21 cellular contexts compared by ENCODE assay signal in the genomic region with DNA sequence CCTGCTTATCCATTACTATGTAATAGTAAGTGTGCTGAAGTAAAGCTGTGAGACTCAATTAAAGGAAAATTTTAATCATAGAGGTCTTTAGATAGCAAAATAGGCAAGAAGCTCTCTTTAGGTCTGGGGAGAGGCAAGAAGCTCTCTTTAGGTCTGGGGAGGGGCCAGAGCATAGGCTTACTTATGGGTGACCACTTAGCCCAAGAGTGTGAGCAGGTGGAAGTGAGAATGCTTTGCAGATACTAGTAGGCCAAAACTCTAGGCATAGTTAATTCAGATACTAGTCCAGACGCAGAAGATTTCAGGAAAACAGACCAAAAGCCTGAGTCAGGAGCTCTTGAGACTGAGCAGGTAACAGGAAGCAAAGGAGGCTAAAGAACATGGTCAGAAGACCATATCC. TPM values are rescaled to one million over a fixed set of nuclear protein-coding genes. Genes with fewer than 3 reads are reported as not detected.
DNase-seq lines count a peak whose midpoint lies in the region; ATAC-seq and TF ChIP-seq lines count a peak whose summit lies in the region.
"Had no signal": no experiment of that assay in that cellular context is flagged by ENCODE, and none has a peak within 500 bp of the region (broad histone marks: within the 10 kb centered on the region; RNA-seq: fewer than 3 reads in every experiment).

No MANE protein-coding gene starts in this region.

- no peak for ATAC-seq in activated naive CD8-positive, alpha-beta T cell treated with anti-CD3 and anti-CD28 coated beads, Interleukin-2, amount 50 U/mL, for 24 hours
- ATAC-seq in activated CD8-positive, alpha-beta T cell treated with anti-CD3 and anti-CD28 coated beads for 36 hours, result peak; percentile 21
- ATAC-seq: SK-N-SH treated with all-trans-retinoic acid at 6 μM for 48 hours had no signal

- H3K27ac Mint-ChIP-seq in activated naive CD8-positive, alpha-beta T cell, result peak overlapping the region; percentile 25
- H3K27ac Mint-ChIP-seq in activated naive CD8-positive, alpha-beta T cell treated with anti-CD3 and anti-CD28 coated beads, Interleukin-2, amount 50 U/mL, for 24 hours, result no peak overlapping the region
- H3K27ac Mint-ChIP-seq in activated CD8-positive, alpha-beta T cell treated with anti-CD3 and anti-CD28 coated beads for 36 hours, result peak overlapping the region; percentile 70
- H3K27ac Mint-ChIP-seq in mesothelial cell of epicardium, result peak overlapping the region; percentile 3
- H3K27ac Mint-ChIP-seq: B cell had no signal

- intact Hi-C loops in activated CD8-positive, alpha-beta T cell treated with anti-CD3 and anti-CD28 coated beads for 36 hours (cut with micrococcal nuclease), result no loop called here

- TF ChIP-seq CTCF in activated CD8-positive, alpha-beta T cell treated with anti-CD3 and anti-CD28 coated beads for 36 hours (IDR thresholded peaks at IDR 0.05), result no peak
- TF ChIP-seq CTCF in mesothelial cell of epicardium (IDR thresholded peaks at IDR 0.05; ENCODE audit: unreplicated experiment), result no peak

- peaks cover 47% of the 10 kb centered on the region for H3K4me1 Mint-ChIP-seq in activated naive CD8-positive, alpha-beta T cell (ENCODE audit: low read depth)
- H3K4me1 Mint-ChIP-seq in activated naive CD8-positive, alpha-beta T cell treated with anti-CD3 and anti-CD28 coated beads, Interleukin-2, amount 50 U/mL, for 24 hours, result peaks cover 43% of the 10 kb centered on the region
- peaks cover 45% of the 10 kb centered on the region for H3K4me1 Mint-ChIP-seq in activated CD8-positive, alpha-beta T cell treated with anti-CD3 and anti-CD28 coated beads for 36 hours (ENCODE audit: low read depth)
- peaks cover 1% of the 10 kb centered on the region for H3K4me1 Mint-ChIP-seq in mesothelial cell of epicardium

- CTCF ChIA-PET in activated CD8-positive, alpha-beta T cell treated with anti-CD3 and anti-CD28 coated beads for 36 hours (lab: Charles Lee), result interaction anchor here (1.3 kb wide), 1 partner anchor 13 kb away, joined by 3 read pairs; no protein-coding TSS in a partner anchor

- no peaks in the 10 kb centered on the region for H3K36me3 Mint-ChIP-seq in activated naive CD8-positive, alpha-beta T cell
- H3K36me3 Mint-ChIP-seq in activated naive CD8-positive, alpha-beta T cell treated with anti-CD3 and anti-CD28 coated beads, Interleukin-2, amount 50 U/mL, for 24 hours (ENCODE audit: low read depth), result peaks cover 3% of the 10 kb centered on the region
- H3K36me3 Mint-ChIP-seq in activated CD8-positive, alpha-beta T cell treated with anti-CD3 and anti-CD28 coated beads for 36 hours (ENCODE audit: low read depth), result peaks cover 3% of the 10 kb centered on the region
- peaks cover 2% of the 10 kb centered on the region for H3K36me3 Mint-ChIP-seq in mesothelial cell of epicardium

- no peak for DNase-seq in activated naive CD8-positive, alpha-beta T cell treated with anti-CD3 and anti-CD28 coated beads, Interleukin-2, amount 50 U/mL, for 24 hours
- DNase-seq in activated CD8-positive, alpha-beta T cell treated with anti-CD3 and anti-CD28 coated beads for 36 hours, result no peak
- DNase-seq in mesothelial cell of epicardium (ENCODE audit: low spot score in 2 of 2, unreplicated experiment in 2 of 2) (no peak), anterior cingulate cortex (lab: John Stamatoyannopoulos, UW) (no peak), NCI-H1092 (lab: John Stamatoyannopoulos, UW) (no peak), COR-L47 (lab: John Stamatoyannopoulos, UW) (no peak), globus pallidus (ENCODE audit: low spot score) (no peak)
- DNase-seq: activated CD4-positive, alpha-beta T cell treated with anti-CD3 and anti-CD28 coated beads, Interleukin-2, amount 50 U/mL, for 4 hours; activated T-cell treated with anti-CD3 and anti-CD28 coated beads for 4 hours; Calu3; cerebellar nuclear complex; effector CD4-positive, alpha-beta T cell; foreskin melanocyte; NCI-H2171 treated with DMSO at 0.1 percent for 48 hours; occipital lobe; retina; stimulated activated CD4-positive, alpha-beta T cell treated with anti-CD3 and anti-CD28 coated beads, Interleukin-2, amount 100 ng/mL, for 48 hours; stimulated activated naive CD4-positive, alpha-beta T cell treated with Interleukin-2 at 50 U/mL for 16 hours had no signal

- no peaks in the 10 kb centered on the region for H3K27me3 Mint-ChIP-seq in activated naive CD8-positive, alpha-beta T cell
- H3K27me3 Mint-ChIP-seq in activated naive CD8-positive, alpha-beta T cell treated with anti-CD3 and anti-CD28 coated beads, Interleukin-2, amount 50 U/mL, for 24 hours, result no peaks in the 10 kb centered on the region
- no peaks in the 10 kb centered on the region for H3K27me3 Mint-ChIP-seq in activated CD8-positive, alpha-beta T cell treated with anti-CD3 and anti-CD28 coated beads for 36 hours
- H3K27me3 Mint-ChIP-seq in mesothelial cell of epicardium (ENCODE audit: low read depth), result no peaks in the 10 kb centered on the region
- H3K27me3 Mint-ChIP-seq: B cell had no signal

- POLR2A ChIA-PET in activated CD8-positive, alpha-beta T cell treated with anti-CD3 and anti-CD28 coated beads for 36 hours (lab: Charles Lee), result interaction anchor here (0.7 to 2.2 kb wide), 2 partner anchors 11 to 108 kb away, joined by 3 to 4 read pairs; no protein-coding TSS in a partner anchor

- H3K4me3 Mint-ChIP-seq in activated naive CD8-positive, alpha-beta T cell, result no peak overlapping the region
- no peak overlapping the region for H3K4me3 Mint-ChIP-seq in activated naive CD8-positive, alpha-beta T cell treated with anti-CD3 and anti-CD28 coated beads, Interleukin-2, amount 50 U/mL, for 24 hours
- H3K4me3 Mint-ChIP-seq in activated CD8-positive, alpha-beta T cell treated with anti-CD3 and anti-CD28 coated beads for 36 hours, result no peak overlapping the region
- no peak overlapping the region for H3K4me3 Mint-ChIP-seq in mesothelial cell of epicardium
- H3K4me3 Mint-ChIP-seq: B cell had no signal

- H3K9me3 Mint-ChIP-seq in activated naive CD8-positive, alpha-beta T cell (ENCODE audit: low read depth), result no peaks in the 10 kb centered on the region
- H3K9me3 Mint-ChIP-seq in activated naive CD8-positive, alpha-beta T cell treated with anti-CD3 and anti-CD28 coated beads, Interleukin-2, amount 50 U/mL, for 24 hours, result no peaks in the 10 kb centered on the region
- H3K9me3 Mint-ChIP-seq in activated CD8-positive, alpha-beta T cell treated with anti-CD3 and anti-CD28 coated beads for 36 hours, result no peaks in the 10 kb centered on the region
- no peaks in the 10 kb centered on the region for H3K9me3 Mint-ChIP-seq in mesothelial cell of epicardium

RNA-seq across cellular contexts. Expression of gene GLG1, which starts 49.6 kb away (rescaled TPM):
- total RNA-seq in activated CD8-positive, alpha-beta T cell treated with anti-CD3 and anti-CD28 coated beads for 36 hours, result 10 to 100 TPM; 70.0 to 74.9 TPM
- total RNA-seq in mesothelial cell of epicardium, result 186 to 193 TPM (median 190 TPM) in 3 replicates
